21 cellular contexts compared by ENCODE assay signal in genomic region chr7:153510674-153511073, GRCh38.
"Had no signal": no experiment of that assay in that cellular context is flagged by ENCODE, and none has a peak within 500 bp of the region (broad histone marks: within the 10 kb centered on the region; RNA-seq: fewer than 3 reads in every experiment).

No MANE protein-coding gene starts in this region.

- H3K27ac ChIP-seq: coronary artery, dorsolateral prefrontal cortex, gastrocnemius medialis, heart left ventricle, hepatocyte, left lung, lower lobe of right lung had no signal

- H3K36me3 ChIP-seq: esophagus squamous epithelium, gastrocnemius medialis, heart left ventricle, left lung, lower lobe of right lung had no signal

- H3K9me3 ChIP-seq: esophagus squamous epithelium, gastrocnemius medialis, lower lobe of right lung had no signal

- H3K27me3 ChIP-seq: esophagus squamous epithelium, gastrocnemius medialis, heart left ventricle, hepatocyte, left lung had no signal

- H3K4me1 ChIP-seq: esophagus squamous epithelium, gastrocnemius medialis, heart left ventricle, left lung, lower lobe of right lung had no signal

- DNase-seq: dermis blood vessel endothelial cell; dorsolateral prefrontal cortex; effector CD4-positive, alpha-beta T cell; effector memory CD4-positive, alpha-beta T cell; esophagus squamous epithelium; foreskin fibroblast; foreskin melanocyte; gastrocnemius medialis; heart left ventricle; hypothalamus; immature natural killer cell; islet precursor cell; left cardiac atrium; left lung; left ventricle myocardium superior; lower lobe of right lung; mesenchymal stem cell; mucosa of descending colon had no signal

- FAIRE-seq: endothelial cell of umbilical vein had no signal

- H3K4me3 ChIP-seq: coronary artery, dorsolateral prefrontal cortex, esophagus squamous epithelium, gastrocnemius medialis, heart left ventricle, hepatocyte, left lung, lower lobe of right lung, mucosa of descending colon had no signal
